21 cellular contexts compared by ENCODE assay signal in genomic region chr9:80507611-80508010, GRCh38.
"Had no signal": no experiment of that assay in that cellular context is flagged by ENCODE, and none has a peak within 500 bp of the region (broad histone marks: within the 10 kb centered on the region; RNA-seq: fewer than 3 reads in every experiment).

No MANE protein-coding gene starts in this region.

- DNase-seq: activated CD4-positive, alpha-beta T cell treated with anti-CD3 and anti-CD28 coated beads for 48 hours; activated CD4-positive, alpha-beta T cell treated with anti-CD3 and anti-CD28 coated beads, Interleukin-2, amount 50 U/mL, for 4 hours; activated CD4-positive, CD25-positive, alpha-beta regulatory T cell treated with anti-CD3 and anti-CD28 coated beads, Interleukin-2, amount 50 U/mL, for 72 hours; activated CD8-positive, alpha-beta memory T cell treated with anti-CD3 and anti-CD28 coated beads, Interleukin-2, amount 50 U/mL, for 48 hours; activated CD8-positive, alpha-beta T cell treated with anti-CD3 and anti-CD28 coated beads, Interleukin-2, amount 10 ng/mL, durations not matched to agents 7 days and 5 days; activated naive CD4-positive, alpha-beta T cell treated with anti-CD3 and anti-CD28 coated beads, Interleukin-2, amount 50 U/mL, for 16 hours; activated naive CD8-positive, alpha-beta T cell treated with anti-CD3 and anti-CD28 coated beads, Interleukin-2, amount 10 ng/mL, durations not matched to agents 7 days and 5 days; activated T-cell treated with anti-CD3 and anti-CD28 coated beads, Interleukin-2, amount 50 U/mL, for 1 hour; adrenal gland; anterior cingulate cortex; MG63; MV-4-11; NCI-H1092 treated with DMSO at 0.1 percent for 48 hours; NCI-H1436 treated with DMSO at 0.1 percent for 48 hours; NCI-H187; NCI-H345; NCI-H510A; PC-9; SIG-M5; T-helper 17 cell; T-helper 9 cell had no signal
